ENCODE assay signal across 21 cellular contexts in genomic region chr1:27132624-27133023, GRCh38. TPM values are rescaled to one million over a fixed set of nuclear protein-coding genes. Genes with fewer than 3 reads are reported as not detected.
DNase-seq lines count a peak whose midpoint lies in the region; ATAC-seq and TF ChIP-seq lines count a peak whose summit lies in the region.
"Had no signal": no experiment of that assay in that cellular context is flagged by ENCODE, and none has a peak within 500 bp of the region (broad histone marks: within the 10 kb centered on the region; RNA-seq: fewer than 3 reads in every experiment).

No MANE protein-coding gene starts in this region.

- intact Hi-C loops in Right ventricle myocardium superior (cut with DNase I): no loop called here
- intact Hi-C loops in adrenal gland (cut with DNase I): no loop called here

- no peak for TF ChIP-seq CTCF in OCI-LY1 (IDR thresholded peaks at IDR 0.05; ENCODE audit: low read length)
- TF ChIP-seq CTCF in adrenal gland (IDR thresholded peaks at IDR 0.05): no peak

- no peaks in the 10 kb centered on the region for H3K9me3 ChIP-seq in OCI-LY1 (ENCODE audit: low read length)
- no peaks in the 10 kb centered on the region for H3K9me3 ChIP-seq in mucosa of rectum (ENCODE audit: control insufficient read depth in 2 of 2, low read length in 2 of 2)
- H3K9me3 ChIP-seq in adrenal gland (replicated peaks in 1 of 3): no peaks in the 10 kb centered on the region
- H3K9me3 ChIP-seq: SJSA1 had no signal

- H3K27ac ChIP-seq in OCI-LY1 (ENCODE audit: low read depth, low read length, poor library complexity, severe bottlenecking) (peak overlapping the region; percentile 34), mucosa of rectum (ENCODE audit: low read depth in 2 of 2, low read length in 2 of 2) (peak overlapping the region; percentile 11 to 56), adrenal gland (peak overlapping the region in 1 of 5 donors; percentile 28)
- H3K27ac ChIP-seq: cardiac muscle cell, PC-9, SJSA1 had no signal

- peaks cover 40% of the 10 kb centered on the region for H3K4me1 ChIP-seq in OCI-LY1 (ENCODE audit: insufficient read depth, low read length, severe bottlenecking)
- H3K4me1 ChIP-seq in mucosa of rectum (ENCODE audit: control insufficient read depth in 2 of 2, insufficient read depth in 2 of 2, low read length in 2 of 2): peaks cover 18 to 21% of the 10 kb centered on the region in 2 donors
- H3K4me1 ChIP-seq in adrenal gland (replicated peaks in 1 of 2): peaks cover 20 to 33% of the 10 kb centered on the region in 2 donors

- peak overlapping the region; percentile 34 for H3K27ac Mint-ChIP-seq in stimulated activated effector memory CD8-positive, alpha-beta T cell treated with anti-CD3 and anti-CD28 coated beads, Interleukin-12 subunit alpha, Interleukin-12 subunit beta, amount 100 ng/mL, for 72 hours
- H3K27ac Mint-ChIP-seq: activated naive CD4-positive, alpha-beta T cell treated with anti-CD3 and anti-CD28 coated beads, Interleukin-2, amount 10 ng/mL, durations not matched to agents 7 days and 5 days had no signal

- H3K27me3 ChIP-seq in OCI-LY1 (ENCODE audit: insufficient read depth, low read length) (no peaks in the 10 kb centered on the region), mucosa of rectum (ENCODE audit: control insufficient read depth in 2 of 2, insufficient read depth in 2 of 2, low read length in 2 of 2) (no peaks in the 10 kb centered on the region), adrenal gland (no peaks in the 10 kb centered on the region)
- H3K27me3 ChIP-seq: cardiac muscle cell, SJSA1 had no signal

- H3F3A ChIP-seq in OCI-LY1 (ENCODE audit: insufficient read depth, low read length): no peaks in the 10 kb centered on the region

- H3K4me2 ChIP-seq in OCI-LY1 (ENCODE audit: low read length): no peak overlapping the region
- H3K4me2 ChIP-seq: PC-9 had no signal

- H3K4me3 Mint-ChIP-seq in stimulated activated effector memory CD8-positive, alpha-beta T cell treated with anti-CD3 and anti-CD28 coated beads, Interleukin-12 subunit alpha, Interleukin-12 subunit beta, amount 100 ng/mL, for 72 hours: no peak overlapping the region
- H3K4me3 Mint-ChIP-seq: activated naive CD4-positive, alpha-beta T cell treated with anti-CD3 and anti-CD28 coated beads, Interleukin-2, amount 10 ng/mL, durations not matched to agents 7 days and 5 days; CD8-positive, alpha-beta memory T cell had no signal

- TF ChIP-seq POLR2A in adrenal gland (IDR thresholded peaks at IDR 0.05): no peak

- H3K79me2 ChIP-seq in OCI-LY1 (ENCODE audit: insufficient read depth, low read length): no peaks in the 10 kb centered on the region

- peak; percentile 42 for ATAC-seq in Right ventricle myocardium superior (ENCODE audit: poor library complexity)
- no peak for ATAC-seq in stimulated activated effector memory CD8-positive, alpha-beta T cell treated with anti-CD3 and anti-CD28 coated beads, Interleukin-12 subunit alpha, Interleukin-12 subunit beta, amount 100 ng/mL, for 72 hours
- ATAC-seq in HG03342 (IDR thresholded peaks at IDR 0.05; ENCODE audit: unreplicated experiment): no peak
- ATAC-seq in HG02938 (IDR thresholded peaks at IDR 0.05; ENCODE audit: unreplicated experiment): no peak

- no peaks in the 10 kb centered on the region for H4K20me1 ChIP-seq in OCI-LY1 (ENCODE audit: insufficient read depth, low read length)

- DNase-seq in Right ventricle myocardium superior (no peak), adrenal gland (no peak)
- no peak for DNase-seq in stimulated activated effector memory CD8-positive, alpha-beta T cell treated with anti-CD3 and anti-CD28 coated beads, Interleukin-12 subunit alpha, Interleukin-12 subunit beta, amount 100 ng/mL, for 72 hours (ENCODE audit: low spot score in 2 of 2)
- DNase-seq: activated CD4-positive, alpha-beta T cell treated with anti-CD3 and anti-CD28 coated beads for 4 hours; activated naive CD4-positive, alpha-beta T cell treated with anti-CD3 and anti-CD28 coated beads, Interleukin-2, amount 10 ng/mL, durations not matched to agents 7 days and 5 days; anterior cingulate cortex; CD8-positive, alpha-beta memory T cell; dermis blood vessel endothelial cell; DMS79 treated with DMSO at 0.1 percent for 48 hours; NCI-H1048; NCI-H2081; NCI-H345; PC-9; retina; T-helper 1 cell had no signal

- H3K4me1 Mint-ChIP-seq in stimulated activated effector memory CD8-positive, alpha-beta T cell treated with anti-CD3 and anti-CD28 coated beads, Interleukin-12 subunit alpha, Interleukin-12 subunit beta, amount 100 ng/mL, for 72 hours: peaks cover 23% of the 10 kb centered on the region

- no peaks in the 10 kb centered on the region for H3K9me3 Mint-ChIP-seq in stimulated activated effector memory CD8-positive, alpha-beta T cell treated with anti-CD3 and anti-CD28 coated beads, Interleukin-12 subunit alpha, Interleukin-12 subunit beta, amount 100 ng/mL, for 72 hours
- H3K9me3 Mint-ChIP-seq: activated naive CD4-positive, alpha-beta T cell treated with anti-CD3 and anti-CD28 coated beads, Interleukin-2, amount 10 ng/mL, durations not matched to agents 7 days and 5 days; CD8-positive, alpha-beta memory T cell had no signal

- peaks cover 16% of the 10 kb centered on the region for H3K36me3 Mint-ChIP-seq in stimulated activated effector memory CD8-positive, alpha-beta T cell treated with anti-CD3 and anti-CD28 coated beads, Interleukin-12 subunit alpha, Interleukin-12 subunit beta, amount 100 ng/mL, for 72 hours

- no peaks in the 10 kb centered on the region for H3K9me2 ChIP-seq in OCI-LY1 (ENCODE audit: low read depth, low read length)

- 83 to 93% (median 89%) methylated on average over 2 to 7 of the region's 7 CpGs for WGBS in adrenal gland, 4 donors

- H3K4me3 ChIP-seq in OCI-LY1 (ENCODE audit: low read depth, low read length, poor library complexity, severe bottlenecking): no peak overlapping the region
- H3K4me3 ChIP-seq in mucosa of rectum (ENCODE audit: low read length in 2 of 2): no peak overlapping the region
- no peak overlapping the region for H3K4me3 ChIP-seq in adrenal gland
- H3K4me3 ChIP-seq: cardiac muscle cell, PC-9, SJSA1 had no signal

- no peak overlapping the region for H3K9ac ChIP-seq in OCI-LY1 (ENCODE audit: low read length)
- H3K9ac ChIP-seq in mucosa of rectum (ENCODE audit: low read depth in 1 of 2, low read length in 2 of 2): peak overlapping the region in 1 of 2 donors; percentile 14

- no peak overlapping the region for H2AFZ ChIP-seq in OCI-LY1 (ENCODE audit: low read length)
- H2AFZ ChIP-seq: PC-9 had no signal

- no peaks in the 10 kb centered on the region for H3K36me3 ChIP-seq in OCI-LY1 (ENCODE audit: insufficient read depth, low read length)
- H3K36me3 ChIP-seq in mucosa of rectum (ENCODE audit: control insufficient read depth in 2 of 2, insufficient read depth in 2 of 2, low read length in 2 of 2): peaks cover 3 to 4% of the 10 kb centered on the region in 2 donors
- H3K36me3 ChIP-seq in adrenal gland (replicated peaks in 1 of 2): no peaks in the 10 kb centered on the region
- H3K36me3 ChIP-seq: cardiac muscle cell, SJSA1 had no signal

RNA-seq across cellular contexts. Expression of gene SLC9A1, which starts 22.3 kb away (rescaled TPM):
- total RNA-seq in Right ventricle myocardium superior (17.6 TPM), adrenal gland (10 to 100 TPM; 12.6 to 44.0 (median 28.4) TPM)
- polyA plus RNA-seq in adrenal gland: 10 to 100 TPM; 16.3 to 49.0 (median 30.0) TPM
